Comparison of ENCODE assay signal across 8 cellular contexts in genomic region chr9:127769985-127770904, GRCh38. TPM values are rescaled to one million over a fixed set of nuclear protein-coding genes. Genes with fewer than 3 reads are reported as not detected.
DNase-seq lines count a peak whose midpoint lies in the region; ATAC-seq, FAIRE-seq and TF ChIP-seq lines count a peak whose summit lies in the region.

No MANE protein-coding gene starts in this region.

- no peak overlapping the region for H3K9ac ChIP-seq in SK-N-SH

- H2AFZ ChIP-seq in SK-N-SH (ENCODE audit: low read depth) = peak overlapping the region; percentile 82; the same call in 1 of the 2 replicates

- POLR2A ChIA-PET in SK-N-SH (lab: Yijun Ruan, JAX) = interaction anchor here (0.8 to 1.6 kb wide), 5 partner anchors 11 to 160 kb away, joined by 3 to 7 read pairs (median 3); partner anchors contain the start of genes CDK9 and PIP5KL1
- POLR2A ChIA-PET in activated CD8-positive, alpha-beta T cell treated with anti-CD3 and anti-CD28 coated beads, Interleukin-2, amount 10 ng/mL, durations not matched to agents 7 days and 5 days (lab: Charles Lee) = interaction anchor here (0.7 to 4.0 kb wide), 14 partner anchors 8 to 319 kb away, joined by 3 to 27 read pairs (median 4); partner anchors contain the start of genes CDK9, FPGS, LRSAM1 and RPL12

- H3K4me3 Mint-ChIP-seq in activated CD8-positive, alpha-beta T cell treated with anti-CD3 and anti-CD28 coated beads, Interleukin-2, amount 10 ng/mL, durations not matched to agents 7 days and 5 days = peak overlapping the region; percentile 89
- H3K4me3 Mint-ChIP-seq in immature natural killer cell = peak overlapping the region; percentile 86 to 91 (median 89)
- H3K4me3 Mint-ChIP-seq in stimulated activated naive B cell treated with anti-CD40 and anti-IgM and Interleukin-4, amounts not matched to agents 10 μg/mL and 1 μg/mL and 100 μg/mL, for 72 hours = peak overlapping the region; percentile 92 to 99

- no peaks in the 10 kb centered on the region for H3K27me3 Mint-ChIP-seq in activated CD8-positive, alpha-beta T cell treated with anti-CD3 and anti-CD28 coated beads, Interleukin-2, amount 10 ng/mL, durations not matched to agents 7 days and 5 days (ENCODE audit: low read depth)
- H3K27me3 Mint-ChIP-seq in immature natural killer cell (ENCODE audit: low read depth in 3 of 3) = peaks cover 0 to 7% (median 0%) of the 10 kb centered on the region in 3 donors
- H3K27me3 Mint-ChIP-seq in stimulated activated naive B cell treated with anti-CD40 and anti-IgM and Interleukin-4, amounts not matched to agents 10 μg/mL and 1 μg/mL and 100 μg/mL, for 72 hours = no peaks in the 10 kb centered on the region

- DNase-seq in SK-N-SH (no peak), immature natural killer cell (no peak), D721Med (ENCODE audit: insufficient read length, low spot score) (no peak), left colon (no peak), HuH-7.5 (ENCODE audit: low spot score) (no peak)
- no peak for DNase-seq in activated CD8-positive, alpha-beta T cell treated with anti-CD3 and anti-CD28 coated beads, Interleukin-2, amount 10 ng/mL, durations not matched to agents 7 days and 5 days
- DNase-seq in stimulated activated naive B cell treated with anti-CD40 and anti-IgM and Interleukin-4, amounts not matched to agents 10 μg/mL and 1 μg/mL and 100 μg/mL, for 72 hours = no peak

- no peaks in the 10 kb centered on the region for H3F3A ChIP-seq in SK-N-SH (replicated peaks; ENCODE audit: insufficient read depth)

- TF ChIP-seq CTCF in SK-N-SH (IDR thresholded peaks at IDR 0.05) (no peak), D721Med (IDR thresholded peaks at IDR 0.05; ENCODE audit: insufficient read depth, missing control alignments) (no peak)

- peaks cover 92% of the 10 kb centered on the region for H3K4me1 Mint-ChIP-seq in activated CD8-positive, alpha-beta T cell treated with anti-CD3 and anti-CD28 coated beads, Interleukin-2, amount 10 ng/mL, durations not matched to agents 7 days and 5 days (ENCODE audit: low read depth)
- peaks cover 74 to 80% of the 10 kb centered on the region in 2 donors for H3K4me1 Mint-ChIP-seq in immature natural killer cell
- H3K4me1 Mint-ChIP-seq in stimulated activated naive B cell treated with anti-CD40 and anti-IgM and Interleukin-4, amounts not matched to agents 10 μg/mL and 1 μg/mL and 100 μg/mL, for 72 hours = peaks cover 48 to 78% of the 10 kb centered on the region in 2 donors

- 91% methylated on average over 5 of the region's 6 CpGs for WGBS in SK-N-SH (ENCODE audit: low lambda C conversion rate)

- no peaks in the 10 kb centered on the region for H3K9me3 ChIP-seq in SK-N-SH

- H3K4me1 ChIP-seq in SK-N-SH (ENCODE audit: control insufficient read depth in 1 of 2, insufficient read depth in 2 of 2, low read depth in 1 of 2, low read length in 1 of 2) = peaks cover 0 to 17% of the 10 kb centered on the region in 2 experiments; a peak in 1 of 4 replicates

- CTCF ChIA-PET in SK-N-SH (lab: Yijun Ruan, JAX) = interaction anchor here (1.0 to 7.4 kb wide), 8 partner anchors 13 to 146 kb away, joined by 3 to 36 read pairs (median 5); partner anchors contain the start of genes CDK9 and TOR2A
- CTCF ChIA-PET in activated CD8-positive, alpha-beta T cell treated with anti-CD3 and anti-CD28 coated beads, Interleukin-2, amount 10 ng/mL, durations not matched to agents 7 days and 5 days (lab: Charles Lee) = interaction anchor here (0.7 to 11.1 kb wide), 12 partner anchors 9 to 151 kb away, joined by 3 to 102 read pairs (median 4); partner anchors contain the start of genes CDK9, ST6GALNAC4 and TOR2A

- no peaks in the 10 kb centered on the region for H3K36me3 ChIP-seq in SK-N-SH (replicated peaks in 1 of 2; ENCODE audit: control insufficient read depth in 1 of 2, insufficient read depth in 2 of 2, low read length in 1 of 2)

- H3K9me2 ChIP-seq in SK-N-SH = no peaks in the 10 kb centered on the region

- H4K20me1 ChIP-seq in SK-N-SH (ENCODE audit: insufficient read depth) = no peaks in the 10 kb centered on the region

- H3K36me3 Mint-ChIP-seq in activated CD8-positive, alpha-beta T cell treated with anti-CD3 and anti-CD28 coated beads, Interleukin-2, amount 10 ng/mL, durations not matched to agents 7 days and 5 days (ENCODE audit: low read depth) = peaks cover 86% of the 10 kb centered on the region
- peaks cover 8 to 33% (median 18%) of the 10 kb centered on the region in 3 donors for H3K36me3 Mint-ChIP-seq in immature natural killer cell
- H3K36me3 Mint-ChIP-seq in stimulated activated naive B cell treated with anti-CD40 and anti-IgM and Interleukin-4, amounts not matched to agents 10 μg/mL and 1 μg/mL and 100 μg/mL, for 72 hours = peaks cover 48 to 55% of the 10 kb centered on the region in 2 donors

- no peak for TF ChIP-seq RAD21 in SK-N-SH (IDR thresholded peaks at IDR 0.05; ENCODE audit: low read length)

- no peak for TF ChIP-seq EP300 in SK-N-SH (IDR thresholded peaks at IDR 0.05; ENCODE audit: borderline replicate concordance in 1 of 2, low read depth in 1 of 2, low read length in 1 of 2)

- peak overlapping the region; percentile 46 to 61; a peak in 1 of 4 replicates for H3K4me3 ChIP-seq in SK-N-SH (ENCODE audit: low read depth in 2 of 2, low read length in 1 of 2)

- H3K27ac Mint-ChIP-seq in activated CD8-positive, alpha-beta T cell treated with anti-CD3 and anti-CD28 coated beads, Interleukin-2, amount 10 ng/mL, durations not matched to agents 7 days and 5 days = peak overlapping the region; percentile 85
- H3K27ac Mint-ChIP-seq in immature natural killer cell = peak overlapping the region; percentile 94 to 98 (median 97)
- peak overlapping the region; percentile 95 for H3K27ac Mint-ChIP-seq in stimulated activated naive B cell treated with anti-CD40 and anti-IgM and Interleukin-4, amounts not matched to agents 10 μg/mL and 1 μg/mL and 100 μg/mL, for 72 hours

- H3K4me2 ChIP-seq in SK-N-SH = peak overlapping the region; percentile 83

- intact Hi-C loops in left colon (cut with DNase I, micrococcal nuclease) = no loop called here

- H3K79me2 ChIP-seq in SK-N-SH (ENCODE audit: insufficient read depth) = no peaks in the 10 kb centered on the region

- no peaks in the 10 kb centered on the region for H3K27me3 ChIP-seq in SK-N-SH (ENCODE audit: insufficient read depth)

- FAIRE-seq in D721Med (lab: Jason Lieb, UNC) = no peak

- H3K9me3 Mint-ChIP-seq in activated CD8-positive, alpha-beta T cell treated with anti-CD3 and anti-CD28 coated beads, Interleukin-2, amount 10 ng/mL, durations not matched to agents 7 days and 5 days (ENCODE audit: insufficient read depth) = no peaks in the 10 kb centered on the region
- no peaks in the 10 kb centered on the region for H3K9me3 Mint-ChIP-seq in immature natural killer cell
- no peaks in the 10 kb centered on the region for H3K9me3 Mint-ChIP-seq in stimulated activated naive B cell treated with anti-CD40 and anti-IgM and Interleukin-4, amounts not matched to agents 10 μg/mL and 1 μg/mL and 100 μg/mL, for 72 hours

- ATAC-seq in SK-N-SH treated with all-trans-retinoic acid at 6 μM for 48 hours (no peak), left colon (no peak)
- no peak for ATAC-seq in activated CD8-positive, alpha-beta T cell treated with anti-CD3 and anti-CD28 coated beads, Interleukin-2, amount 10 ng/mL, durations not matched to agents 7 days and 5 days
- ATAC-seq in stimulated activated naive B cell treated with anti-CD40 and anti-IgM and Interleukin-4, amounts not matched to agents 10 μg/mL and 1 μg/mL and 100 μg/mL, for 72 hours (replicated peaks) = no peak

- no peak overlapping the region for H3K27ac ChIP-seq in SK-N-SH (ENCODE audit: low read depth in 2 of 2, low read length in 1 of 2)

TF ChIP-seq in SK-N-SH, 30 proteins besides CTCF, POLR2A, EP300 and RAD21 (continues in another document):
- TF ChIP-seq YY1 (IDR thresholded peaks at IDR 0.05; ENCODE audit: low read depth) (no peak), MXI1 (IDR thresholded peaks at IDR 0.05; ENCODE audit: low read depth, low read length) (no peak)

TF ChIP-seq in SK-N-SH treated with all-trans-retinoic acid at 6 μM for 48 hours, 23 proteins besides CTCF, POLR2A, EP300 and RAD21 (continues in another document):
- no peak for TF ChIP-seq PPARA (CRISPR knock-in tag; IDR thresholded peaks at IDR 0.05; ENCODE audit: borderline replicate concordance)
- TF ChIP-seq GLIS3 (CRISPR knock-in tag; IDR thresholded peaks at IDR 0.05) = no peak

RNA-seq across cellular contexts. Expression of gene SH2D3C, which starts 8.2 kb away (rescaled TPM):
- polyA plus RNA-seq in SK-N-SH (2012; rRNA removed) = 0.15 and 0.52 TPM in 2 replicates
- 0.14 and 0.34 TPM in 2 replicates for polyA plus RNA-seq in SK-N-SH (2012; cell fraction: cytosol; rRNA removed)
- polyA plus RNA-seq in SK-N-SH (2012; cell fraction: nucleus; rRNA removed) = 0.30 and 0.31 TPM in 2 replicates
- 10 to 100 TPM; 75.6 to 77.5 TPM for total RNA-seq in activated CD8-positive, alpha-beta T cell treated with anti-CD3 and anti-CD28 coated beads, Interleukin-2, amount 10 ng/mL, durations not matched to agents 7 days and 5 days
- 10 to 100 TPM; 16.9 to 86.2 (median 18.7) TPM for polyA plus RNA-seq in immature natural killer cell
- total RNA-seq in left colon = 1 to 10 TPM; 2.8 to 3.1 TPM

RNA-seq across cellular contexts. Expression of gene CDK9, which starts 15.6 kb away (rescaled TPM):
- 82.7 and 108 TPM in 2 replicates for polyA plus RNA-seq in SK-N-SH (2012; rRNA removed)
- polyA plus RNA-seq in SK-N-SH (2012; cell fraction: cytosol; rRNA removed) = 55.0 and 77.8 TPM in 2 replicates
- 210 and 240 TPM in 2 replicates for polyA plus RNA-seq in SK-N-SH (2012; cell fraction: nucleus; rRNA removed)
- 100 to 1,000 TPM; 132 to 136 TPM for total RNA-seq in activated CD8-positive, alpha-beta T cell treated with anti-CD3 and anti-CD28 coated beads, Interleukin-2, amount 10 ng/mL, durations not matched to agents 7 days and 5 days
- polyA plus RNA-seq in immature natural killer cell = 10 to 100 TPM; 44.6 to 83.1 (median 58.1) TPM
- total RNA-seq in left colon = 10 to 100 TPM; 70.4 to 87.4 TPM

RNA-seq across cellular contexts. Expression of gene FPGS, which starts 32.4 kb away (rescaled TPM):
- polyA plus RNA-seq in SK-N-SH (2012; rRNA removed) = 82.3 and 82.7 TPM in 2 replicates
- 32.6 and 51.9 TPM in 2 replicates for polyA plus RNA-seq in SK-N-SH (2012; cell fraction: cytosol; rRNA removed)
- 183 and 238 TPM in 2 replicates for polyA plus RNA-seq in SK-N-SH (2012; cell fraction: nucleus; rRNA removed)
- total RNA-seq in activated CD8-positive, alpha-beta T cell treated with anti-CD3 and anti-CD28 coated beads, Interleukin-2, amount 10 ng/mL, durations not matched to agents 7 days and 5 days = 10 to 100 TPM; 91.5 to 98.3 TPM
- 10 to 100 TPM; 77.3 to 97.7 (median 89.1) TPM for polyA plus RNA-seq in immature natural killer cell
- 10 to 100 TPM; 31.4 to 47.0 TPM for total RNA-seq in left colon

RNA-seq across cellular contexts. Expression of gene TOR2A, which starts 35.2 kb away (rescaled TPM):
- polyA plus RNA-seq in SK-N-SH (2012; rRNA removed) (11.9 and 17.2 TPM in 2 replicates), immature natural killer cell (10 to 100 TPM; 38.9 to 55.1 (median 49.9) TPM)
- polyA plus RNA-seq in SK-N-SH (2012; cell fraction: cytosol; rRNA removed) = 6.0 and 11.0 TPM in 2 replicates
- 18.8 and 19.8 TPM in 2 replicates for polyA plus RNA-seq in SK-N-SH (2012; cell fraction: nucleus; rRNA removed)
- total RNA-seq in activated CD8-positive, alpha-beta T cell treated with anti-CD3 and anti-CD28 coated beads, Interleukin-2, amount 10 ng/mL, durations not matched to agents 7 days and 5 days = 10 to 100 TPM; 27.0 to 29.1 TPM
- 10 to 100 TPM; 32.0 to 32.7 TPM for total RNA-seq in left colon

RNA-seq across cellular contexts. Expression of gene TTC16, which starts 54.4 kb away (rescaled TPM):
- polyA plus RNA-seq in SK-N-SH (2012; rRNA removed) = 0.03 and 0.05 TPM in 2 replicates
- 0.01 and 0.03 TPM in 2 replicates for polyA plus RNA-seq in SK-N-SH (2012; cell fraction: cytosol; rRNA removed)
- polyA plus RNA-seq in SK-N-SH (2012; cell fraction: nucleus; rRNA removed) = 0.21 and 0.24 TPM in 2 replicates
- 1 to 10 TPM; 4.7 to 5.0 TPM for total RNA-seq in activated CD8-positive, alpha-beta T cell treated with anti-CD3 and anti-CD28 coated beads, Interleukin-2, amount 10 ng/mL, durations not matched to agents 7 days and 5 days
- 1 to 10 TPM in 2 of 3 donors, not detected in 1; 1.3 to 2.4 TPM for polyA plus RNA-seq in immature natural killer cell
- total RNA-seq in left colon = under 1 TPM in 1 of 2 donors, not detected in 1; 0.08 TPM

Comparison
In these comparisons a context has a peak if more than half of its experiments do, and no peak if none do; other contexts are left out.
1. RNA of gene SH2D3C, which starts 8.2 kb away (total RNA-seq): 75.6 to 77.5 TPM in activated CD8-positive, alpha-beta T cell treated with anti-CD3 and anti-CD28 coated beads, Interleukin-2, amount 10 ng/mL, durations not matched to agents 7 days and 5 days; 2.8 to 3.1 TPM in left colon; every median in the first group is over 10 times any median in the second.
2. Peak in every context shown above with its lines, with median percentiles within 50 percentile points of each other: H3K27ac Mint-ChIP-seq and H3K4me3 Mint-ChIP-seq.